20 cellular contexts compared by ENCODE assay signal in genomic region chr9:97354637-97355036, GRCh38. TPM values are rescaled to one million over a fixed set of nuclear protein-coding genes. Genes with fewer than 3 reads are reported as not detected.
DNase-seq lines count a peak whose midpoint lies in the region; ATAC-seq and TF ChIP-seq lines count a peak whose summit lies in the region.
"Had no signal": no experiment of that assay in that cellular context is flagged by ENCODE, and none has a peak within 500 bp of the region (broad histone marks: within the 10 kb centered on the region; RNA-seq: fewer than 3 reads in every experiment).

No MANE protein-coding gene starts in this region.

- H3K4me3 ChIP-seq in Caco-2 (ENCODE audit: low read depth, low read length) (no peak overlapping the region), WERI-Rb-1 (ENCODE audit: low read depth, low read length) (no peak overlapping the region), trophoblast cell (ENCODE audit: low read depth, low read length) (no peak overlapping the region), colonic mucosa (no peak overlapping the region)
- H3K4me3 ChIP-seq: BLaER1 had no signal

- no peak overlapping the region for H3K23ac ChIP-seq in trophoblast cell (ENCODE audit: low read length)

- intact Hi-C loops in Caco-2 (cut with micrococcal nuclease; ENCODE audit: unreplicated experiment) (loop anchor here (10.0 kb wide), 2 partner anchors 50 to 120 kb away; partner anchors contain the start of gene CCDC180), colonic mucosa (cut with DNase I) (no loop called here)

- H3K36me3 ChIP-seq in Caco-2 (ENCODE audit: control insufficient read depth, insufficient read depth, low read length) (no peaks in the 10 kb centered on the region), WERI-Rb-1 (peaks cover 10% of the 10 kb centered on the region), trophoblast cell (ENCODE audit: control insufficient read depth in 1 of 2, insufficient read depth in 2 of 2, low read length in 2 of 2) (no peaks in the 10 kb centered on the region), colonic mucosa (no peaks in the 10 kb centered on the region)
- H3K36me3 ChIP-seq: BE2C, BLaER1 had no signal

- H3K27ac ChIP-seq in WERI-Rb-1 (peak overlapping the region; percentile 66), trophoblast cell (ENCODE audit: low read depth, low read length) (no peak overlapping the region), colonic mucosa (no peak overlapping the region)
- H3K27ac ChIP-seq: BLaER1 had no signal

- no peak for TF ChIP-seq CTCF in Caco-2 (IDR thresholded peaks at IDR 0.05; ENCODE audit: insufficient read depth in 1 of 2, low read depth in 1 of 2, low read length in 1 of 2, severe bottlenecking in 1 of 2, unreplicated experiment in 1 of 2)
- TF ChIP-seq CTCF in WERI-Rb-1 (IDR thresholded peaks at IDR 0.05; ENCODE audit: low read depth, low read length) = no peak
- no peak for TF ChIP-seq CTCF in nephron progenitor cell (IDR thresholded peaks at IDR 0.05)
- no peak for TF ChIP-seq CTCF in colonic mucosa (IDR thresholded peaks at IDR 0.05)
- no peak for TF ChIP-seq CTCF in GM13976 (IDR thresholded peaks at IDR 0.05; ENCODE audit: borderline replicate concordance, control extremely low read depth, extremely low read depth, insufficient read depth, missing control alignments)

- peaks cover 39% of the 10 kb centered on the region for H3K4me1 Mint-ChIP-seq in Caco-2 (ENCODE audit: low read depth, unreplicated experiment)
- H3K4me1 Mint-ChIP-seq in nephron progenitor cell = peaks cover 27% of the 10 kb centered on the region
- H3K4me1 Mint-ChIP-seq: CD14-positive monocyte had no signal

- H3K27me3 ChIP-seq in Caco-2 (replicated peaks; ENCODE audit: control insufficient read depth, insufficient read depth, low read length) (no peaks in the 10 kb centered on the region), WERI-Rb-1 (ENCODE audit: insufficient read depth, low read depth, severe bottlenecking) (no peaks in the 10 kb centered on the region), trophoblast cell (ENCODE audit: insufficient read depth, low read length) (no peaks in the 10 kb centered on the region), colonic mucosa (no peaks in the 10 kb centered on the region)
- H3K27me3 ChIP-seq: BLaER1 had no signal

- no peak overlapping the region for H2BK120ac ChIP-seq in trophoblast cell (ENCODE audit: insufficient read depth, low read length, poor library complexity)

- H3K27me3 Mint-ChIP-seq in Caco-2 (ENCODE audit: insufficient read depth, unreplicated experiment) (no peaks in the 10 kb centered on the region), nephron progenitor cell (ENCODE audit: low read depth, poor library complexity) (no peaks in the 10 kb centered on the region)
- H3K27me3 Mint-ChIP-seq: CD4-positive, alpha-beta memory T cell; CD4-positive, CD25-positive, alpha-beta regulatory T cell; CD8-positive, alpha-beta memory T cell had no signal

- BruUV-seq in Caco-2 (replicated peaks; lab: Mats Ljungman, UMichigan) = no TSS peak

- H2BK12ac ChIP-seq in trophoblast cell (ENCODE audit: low read length) = no peak overlapping the region

- H3K9ac ChIP-seq in trophoblast cell (ENCODE audit: low read length) = no peak overlapping the region
- H3K9ac ChIP-seq in colonic mucosa (ENCODE audit: low read depth in 2 of 2, low read length in 2 of 2) = no peak overlapping the region
- H3K9ac ChIP-seq: BLaER1 had no signal

- H3K9me3 ChIP-seq in Caco-2 (no peaks in the 10 kb centered on the region), WERI-Rb-1 (ENCODE audit: severe bottlenecking) (no peaks in the 10 kb centered on the region), trophoblast cell (ENCODE audit: insufficient read depth, low read depth, low read length) (no peaks in the 10 kb centered on the region), colonic mucosa (no peaks in the 10 kb centered on the region)
- H3K9me3 ChIP-seq: BE2C, BLaER1 had no signal

- in situ Hi-C loops in GM13976 (cut with MboI; ENCODE audit: low sequenced_read_pairs, unreplicated experiment) = no loop called here

- H4K91ac ChIP-seq in trophoblast cell (ENCODE audit: low read depth, low read length) = no peak overlapping the region

- no CpG with 5 or more reads among the region's 4 CpGs for WGBS in trophoblast cell (ENCODE audit: extremely low coverage, insufficient coverage, insufficient read length)

- H3K14ac ChIP-seq in trophoblast cell (ENCODE audit: low read length) = no peak overlapping the region

- H3K18ac ChIP-seq in trophoblast cell (ENCODE audit: low read length) = no peak overlapping the region

- H3K4ac ChIP-seq in trophoblast cell (ENCODE audit: low read depth, low read length) = no peak overlapping the region

- peaks cover 5% of the 10 kb centered on the region for H3K36me3 Mint-ChIP-seq in Caco-2 (ENCODE audit: insufficient read depth, unreplicated experiment)
- H3K36me3 Mint-ChIP-seq in nephron progenitor cell (ENCODE audit: low read depth) = peaks cover 19% of the 10 kb centered on the region

- no peak overlapping the region for H3K4me2 ChIP-seq in trophoblast cell (ENCODE audit: low read length)
- H3K4me2 ChIP-seq: BLaER1 had no signal

- CTCF ChIA-PET in Caco-2 (lab: Charles Lee) = no interaction called here

- peaks cover 3% of the 10 kb centered on the region for H3K79me1 ChIP-seq in trophoblast cell (ENCODE audit: low read length)

- DNase-seq in Caco-2 (peak; percentile 83 to 84), WERI-Rb-1 (no peak), nephron progenitor cell (no peak), trophoblast cell (peak; percentile 67), colonic mucosa (no peak), GM13976 (ENCODE audit: low spot score) (no peak)
- DNase-seq: 8988T; ACHN; BE2C; C1 segment of cervical spinal cord; Calu3; CD4-positive, alpha-beta memory T cell; CD4-positive, CD25-positive, alpha-beta regulatory T cell; CD8-positive, alpha-beta memory T cell; COR-L47; DMS79 treated with DMSO at 0.1 percent for 48 hours; GF-D8 had no signal

- H3K9me3 Mint-ChIP-seq in Caco-2 (ENCODE audit: unreplicated experiment) (no peaks in the 10 kb centered on the region), nephron progenitor cell (no peaks in the 10 kb centered on the region)
- H3K9me3 Mint-ChIP-seq: CD14-positive monocyte; CD4-positive, alpha-beta memory T cell; CD8-positive, alpha-beta memory T cell had no signal

- no peaks in the 10 kb centered on the region for H3K79me2 ChIP-seq in trophoblast cell (ENCODE audit: control insufficient read depth, insufficient read depth, low read length, poor library complexity)

- H2BK5ac ChIP-seq in trophoblast cell (ENCODE audit: low read depth, low read length, poor library complexity) = no peak overlapping the region

- H2AK5ac ChIP-seq in trophoblast cell (ENCODE audit: low read length) = no peak overlapping the region

- H3K27ac Mint-ChIP-seq in Caco-2 (ENCODE audit: unreplicated experiment) (peak overlapping the region; percentile 79), nephron progenitor cell (peak overlapping the region; percentile 22)
- H3K27ac Mint-ChIP-seq: CD4-positive, alpha-beta memory T cell had no signal

- no peak overlapping the region for H4K12ac ChIP-seq in trophoblast cell (ENCODE audit: low read depth, low read length)

- POLR2A ChIA-PET in Caco-2 (lab: Charles Lee) = no interaction called here

- ATAC-seq in HG03139 (IDR thresholded peaks at IDR 0.05; ENCODE audit: unreplicated experiment) = no peak

- no peak overlapping the region for H2AFZ ChIP-seq in trophoblast cell (ENCODE audit: insufficient read depth, low read length, poor library complexity)

- H3K4me1 ChIP-seq in Caco-2 (peaks cover 36% of the 10 kb centered on the region), trophoblast cell (ENCODE audit: control insufficient read depth in 1 of 2, insufficient read depth in 2 of 2, low read length in 2 of 2) (no peaks in the 10 kb centered on the region), colonic mucosa (no peaks in the 10 kb centered on the region)
- H3K4me1 ChIP-seq: BE2C had no signal

- H3K4me3 Mint-ChIP-seq in Caco-2 (ENCODE audit: unreplicated experiment) = peak overlapping the region; percentile 63
- H3K4me3 Mint-ChIP-seq in nephron progenitor cell = no peak overlapping the region
- H3K4me3 Mint-ChIP-seq: CD14-positive monocyte; CD4-positive, alpha-beta memory T cell; CD4-positive, CD25-positive, alpha-beta regulatory T cell; CD8-positive, alpha-beta memory T cell had no signal

- H4K8ac ChIP-seq in trophoblast cell (ENCODE audit: low read depth, low read length) = no peak overlapping the region

RNA-seq across cellular contexts. Expression of gene CCDC180, which starts 47.2 kb away (rescaled TPM):
- total RNA-seq in Caco-2 (2022) (2.3 and 5.9 TPM in 2 replicates), colonic mucosa (1 to 10 TPM in 1 of 2 donors, under 1 TPM in 1; 0.67 to 1.5 TPM)
- 1.2 and 1.7 TPM in 2 replicates for polyA plus RNA-seq in trophoblast cell (2013)

RNA-seq across cellular contexts. Expression of gene TDRD7, which starts 57.3 kb away (rescaled TPM):
- 22.0 and 23.0 TPM in 2 replicates for total RNA-seq in Caco-2 (2022)
- 3.1 and 3.3 TPM in 2 replicates for polyA plus RNA-seq in trophoblast cell (2013)
- total RNA-seq in colonic mucosa = 10 to 100 TPM; 28.8 to 35.3 TPM

Comparison
In these comparisons a context has a peak if more than half of its experiments do, and no peak if none do; other contexts are left out.
1. DNase-seq: peak in Caco-2 (2 of 2) and trophoblast cell (2 of 2); none in WERI-Rb-1 (single experiment), nephron progenitor cell (single experiment), colonic mucosa (single experiment) and GM13976 (single experiment).